In the genomic region with DNA sequence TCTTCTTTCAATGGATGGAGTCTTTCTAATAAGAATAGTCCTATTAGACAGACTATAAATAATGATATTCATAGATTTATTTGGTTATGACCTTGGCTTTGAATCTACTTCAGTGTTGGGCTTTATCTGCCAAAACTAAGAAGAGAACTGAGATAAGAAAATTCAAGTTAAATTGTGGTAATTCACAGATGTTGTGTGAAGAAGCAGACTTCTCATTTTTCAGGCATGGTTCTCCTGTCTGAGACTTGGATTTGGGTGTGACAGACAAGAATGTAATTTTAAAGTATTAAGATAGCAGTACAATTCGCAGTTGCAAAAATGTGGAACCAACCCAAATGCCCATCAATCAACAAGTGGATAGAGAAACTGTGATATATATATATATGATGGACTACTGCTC, we compare ENCODE assay signal across 37 cellular contexts.
"Had no signal": no experiment of that assay in that cellular context is flagged by ENCODE, and none has a peak within 500 bp of the region (broad histone marks: within the 10 kb centered on the region; RNA-seq: fewer than 3 reads in every experiment).

No MANE protein-coding gene starts in this region.

- H3K4me3 Mint-ChIP-seq: activated B cell treated with CpG ODN at 0.5 μM for 24 hours; activated CD4-positive, alpha-beta memory T cell treated with anti-CD3 and anti-CD28 coated beads for 36 hours; activated CD4-positive, alpha-beta T cell treated with anti-CD3 and anti-CD28 coated beads, Interleukin-2, amount 10 ng/mL, durations not matched to agents 24 days and 14 days; activated CD8-positive, alpha-beta T cell treated with anti-CD3 and anti-CD28 coated beads for 36 hours; activated naive CD4-positive, alpha-beta T cell treated with anti-CD3 and anti-CD28 coated beads for 36 hours; activated naive CD8-positive, alpha-beta T cell treated with anti-CD3 and anti-CD28 coated beads for 36 hours; activated T-cell treated with anti-CD3 and anti-CD28 coated beads, Interleukin-2, amount 50 U/mL, for 4 hours; activated T-cell treated with anti-CD3 and anti-CD28 coated beads, Interleukin-2, amount 50 U/mL, for 72 hours; activated T-helper 1 cell treated with anti-CD3 and anti-CD28 coated beads, Interleukin-12 subunit alpha, Interleukin-12 subunit beta, Interleukin-2, Interleukin-4 antibody, amounts not matched to agents 30 ng/mL and 10 ng/mL and 1 ng/mL, durations not matched to agents 14 hours and 24 hours and 36 hours; activated T-helper 17 cell treated with anti-CD3 and anti-CD28 coated beads, Interleukin-2, amount 50 U/mL, for 72 hours; T-helper 1 cell treated with Interleukin-12 subunit alpha and Interleukin-12 subunit beta and Interleukin-4 antibody, amounts not matched to agents 30 μg/mL and 1 μg/mL, for 36 hours; T-helper 2 cell treated with Interferon-gamma antibody and Interleukin-4, amounts not matched to agents 5 μg/mL and 100 μg/mL, for 36 hours had no signal

- H3K27ac ChIP-seq: adrenal gland, ascending aorta, body of pancreas, brain microvascular endothelial cell, breast epithelium, VCaP had no signal

- H3K4me1 Mint-ChIP-seq: activated B cell treated with CpG ODN at 0.5 μM for 24 hours; activated CD4-positive, alpha-beta T cell treated with anti-CD3 and anti-CD28 coated beads, Interleukin-2, amount 10 ng/mL, durations not matched to agents 24 days and 14 days; activated naive CD8-positive, alpha-beta T cell treated with anti-CD3 and anti-CD28 coated beads for 36 hours had no signal

- H3K36me3 ChIP-seq: adrenal gland, ascending aorta, brain microvascular endothelial cell, breast epithelium had no signal

- H3K4me3 ChIP-seq: adrenal gland, ascending aorta, body of pancreas, breast epithelium had no signal

- H3K36me3 Mint-ChIP-seq: activated CD4-positive, alpha-beta memory T cell treated with anti-CD3 and anti-CD28 coated beads for 36 hours; activated naive CD8-positive, alpha-beta T cell treated with anti-CD3 and anti-CD28 coated beads for 36 hours had no signal

- DNase-seq: activated B cell treated with CpG ODN at 0.5 μM for 24 hours; activated CD4-positive, alpha-beta memory T cell treated with anti-CD3 and anti-CD28 coated beads for 36 hours; activated CD4-positive, alpha-beta T cell treated with anti-CD3 and anti-CD28 coated beads for 4 hours; activated CD4-positive, alpha-beta T cell treated with anti-CD3 and anti-CD28 coated beads, Interleukin-2, amount 10 ng/mL, durations not matched to agents 24 days and 14 days; activated CD4-positive, alpha-beta T cell treated with anti-CD3 and anti-CD28 coated beads, Interleukin-2, amount 50 U/mL, for 1 hour; activated CD4-positive, alpha-beta T cell treated with anti-CD3 and anti-CD28 coated beads, Interleukin-2, amount 50 U/mL, for 4 hours; activated CD4-positive, CD25-positive, alpha-beta regulatory T cell treated with anti-CD3 and anti-CD28 coated beads, Interleukin-2, amount 50 U/mL, for 72 hours; activated CD8-positive, alpha-beta memory T cell treated with anti-CD3 and anti-CD28 coated beads, Interleukin-2, amount 50 U/mL, for 4 hours; activated CD8-positive, alpha-beta T cell treated with anti-CD3 and anti-CD28 coated beads for 36 hours; activated effector memory CD4-positive, alpha-beta T cell treated with anti-CD3 and anti-CD28 coated beads, Interleukin-2, amount 50 U/mL, for 16 hours; activated gamma-delta T cell treated with Interleukin-2 at 50 U/mL for 16 hours; activated naive CD4-positive, alpha-beta T cell; activated naive CD4-positive, alpha-beta T cell treated with anti-CD3 and anti-CD28 coated beads for 36 hours; activated naive CD4-positive, alpha-beta T cell treated with anti-CD3 and anti-CD28 coated beads, Interleukin-2, amount 50 U/mL, for 16 hours; activated naive CD8-positive, alpha-beta T cell treated with anti-CD3 and anti-CD28 coated beads for 36 hours; activated T-cell treated with anti-CD3 and anti-CD28 coated beads for 4 hours; activated T-cell treated with anti-CD3 and anti-CD28 coated beads, Interleukin-2, amount 50 U/mL, for 1 hour; activated T-cell treated with anti-CD3 and anti-CD28 coated beads, Interleukin-2, amount 50 U/mL, for 4 hours; activated T-cell treated with anti-CD3 and anti-CD28 coated beads, Interleukin-2, amount 50 U/mL, for 72 hours; adrenal gland; amygdala; anterior cingulate cortex; body of pancreas; brain microvascular endothelial cell; central memory CD4-positive, alpha-beta T cell; cerebellar nuclear complex; T-helper 1 cell; T-helper 2 cell; T-helper 9 cell had no signal

- H3K9me3 Mint-ChIP-seq: activated B cell treated with CpG ODN at 0.5 μM for 24 hours; activated CD4-positive, alpha-beta memory T cell treated with anti-CD3 and anti-CD28 coated beads for 36 hours; activated CD8-positive, alpha-beta T cell treated with anti-CD3 and anti-CD28 coated beads for 36 hours; activated naive CD4-positive, alpha-beta T cell treated with anti-CD3 and anti-CD28 coated beads for 36 hours; activated naive CD4-positive, alpha-beta T cell treated with anti-CD3 and anti-CD28 coated beads, Interleukin-2, amount 50 U/mL, for 72 hours; activated naive CD8-positive, alpha-beta T cell treated with anti-CD3 and anti-CD28 coated beads for 36 hours; activated T-cell treated with anti-CD3 and anti-CD28 coated beads, Interleukin-2, amount 50 U/mL, for 4 hours; activated T-helper 1 cell treated with anti-CD3 and anti-CD28 coated beads, Interleukin-12 subunit alpha, Interleukin-12 subunit beta, Interleukin-2, Interleukin-4 antibody, amounts not matched to agents 30 ng/mL and 10 ng/mL and 1 ng/mL, durations not matched to agents 14 hours and 24 hours and 36 hours; T-helper 1 cell treated with Interleukin-12 subunit alpha and Interleukin-12 subunit beta and Interleukin-4 antibody, amounts not matched to agents 30 μg/mL and 1 μg/mL, for 36 hours; T-helper 2 cell treated with Interferon-gamma antibody and Interleukin-4, amounts not matched to agents 5 μg/mL and 100 μg/mL, for 36 hours had no signal

- H3K9me3 ChIP-seq: ascending aorta, body of pancreas, breast epithelium had no signal

- H3K4me1 ChIP-seq: adrenal gland, body of pancreas, breast epithelium had no signal

- H3K27me3 Mint-ChIP-seq: activated CD4-positive, alpha-beta memory T cell treated with anti-CD3 and anti-CD28 coated beads for 36 hours; activated CD8-positive, alpha-beta T cell treated with anti-CD3 and anti-CD28 coated beads for 36 hours; activated naive CD8-positive, alpha-beta T cell treated with anti-CD3 and anti-CD28 coated beads for 36 hours; activated T-helper 17 cell treated with anti-CD3 and anti-CD28 coated beads, Interleukin-2, amount 50 U/mL, for 72 hours had no signal

- H3K27me3 ChIP-seq: adrenal gland, ascending aorta, body of pancreas, brain microvascular endothelial cell, breast epithelium had no signal

- H3K27ac Mint-ChIP-seq: activated B cell treated with CpG ODN at 0.5 μM for 24 hours; activated CD4-positive, alpha-beta memory T cell treated with anti-CD3 and anti-CD28 coated beads for 36 hours; activated CD4-positive, alpha-beta T cell treated with anti-CD3 and anti-CD28 coated beads, Interleukin-2, amount 10 ng/mL, durations not matched to agents 24 days and 14 days; activated CD8-positive, alpha-beta T cell treated with anti-CD3 and anti-CD28 coated beads for 36 hours; activated naive CD4-positive, alpha-beta T cell treated with anti-CD3 and anti-CD28 coated beads for 36 hours; activated naive CD4-positive, alpha-beta T cell treated with anti-CD3 and anti-CD28 coated beads, Interleukin-2, amount 50 U/mL, for 72 hours; activated naive CD8-positive, alpha-beta T cell treated with anti-CD3 and anti-CD28 coated beads for 36 hours; activated T-cell treated with anti-CD3 and anti-CD28 coated beads, Interleukin-2, amount 50 U/mL, for 72 hours; activated T-helper 1 cell treated with anti-CD3 and anti-CD28 coated beads, Interleukin-12 subunit alpha, Interleukin-12 subunit beta, Interleukin-2, Interleukin-4 antibody, amounts not matched to agents 30 ng/mL and 10 ng/mL and 1 ng/mL, durations not matched to agents 14 hours and 24 hours and 36 hours; activated T-helper 17 cell treated with anti-CD3 and anti-CD28 coated beads, Interleukin-2, amount 50 U/mL, for 72 hours; T-helper 1 cell treated with Interleukin-12 subunit alpha and Interleukin-12 subunit beta and Interleukin-4 antibody, amounts not matched to agents 30 μg/mL and 1 μg/mL, for 36 hours; T-helper 2 cell treated with Interferon-gamma antibody and Interleukin-4, amounts not matched to agents 5 μg/mL and 100 μg/mL, for 36 hours had no signal
